ENCODE assay signal across 14 cellular contexts in the genomic region with DNA sequence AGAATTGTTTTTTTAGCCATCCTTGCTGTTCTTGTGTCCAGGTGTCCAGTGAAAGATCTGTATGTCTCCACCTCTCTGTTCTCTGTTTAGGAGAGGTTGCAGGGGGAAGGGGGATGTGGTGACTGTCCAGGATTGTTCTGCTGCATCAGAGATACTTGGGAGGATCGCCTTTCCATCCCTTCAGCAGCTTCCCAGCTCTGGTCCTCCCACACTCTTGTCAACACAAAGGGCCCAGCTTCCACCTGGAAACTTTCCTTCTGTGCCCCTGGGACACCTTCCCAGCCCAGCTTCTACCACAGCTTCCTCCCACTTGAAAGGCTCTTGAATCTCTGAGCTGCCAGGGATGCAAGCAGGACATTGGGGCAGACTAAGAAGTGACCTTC.
"Had no signal": no experiment of that assay in that cellular context is flagged by ENCODE, and none has a peak within 500 bp of the region (broad histone marks: within the 10 kb centered on the region; RNA-seq: fewer than 3 reads in every experiment).

No MANE protein-coding gene starts in this region.

- H3K9me3 Mint-ChIP-seq: activated naive CD8-positive, alpha-beta T cell treated with anti-CD3 and anti-CD28 coated beads, Interleukin-2, amount 10 ng/mL, durations not matched to agents 7 days and 5 days had no signal

- H3K36me3 Mint-ChIP-seq: activated naive CD8-positive, alpha-beta T cell treated with anti-CD3 and anti-CD28 coated beads, Interleukin-2, amount 10 ng/mL, durations not matched to agents 7 days and 5 days had no signal

- H3K27ac Mint-ChIP-seq: activated naive CD8-positive, alpha-beta T cell treated with anti-CD3 and anti-CD28 coated beads, Interleukin-2, amount 10 ng/mL, durations not matched to agents 7 days and 5 days had no signal

- ATAC-seq: left lobe of liver had no signal

- DNase-seq: activated CD4-positive, alpha-beta T cell treated with anti-CD3 and anti-CD28 coated beads for 4 hours; activated CD8-positive, alpha-beta memory T cell treated with anti-CD3 and anti-CD28 coated beads for 24 hours; activated effector memory CD4-positive, alpha-beta T cell treated with Interleukin-2 at 50 U/mL for 16 hours; activated naive CD8-positive, alpha-beta T cell treated with anti-CD3 and anti-CD28 coated beads, Interleukin-2, amount 10 ng/mL, durations not matched to agents 7 days and 5 days; anterior cingulate cortex; esophagus squamous epithelium; foreskin fibroblast; mammary epithelial cell; posterior cingulate gyrus; stimulated activated CD4-positive, alpha-beta T cell treated with anti-CD3 and anti-CD28 coated beads, Interleukin-15, amount 100 ng/mL, for 24 hours; stimulated activated CD4-positive, alpha-beta T cell treated with anti-CD3 and anti-CD28 coated beads, Interleukin-4, amount 100 ng/mL, for 24 hours; T-helper 9 cell; thyroid gland had no signal
